8 cellular contexts compared by ENCODE assay signal in genomic region chr15:31459011-31459748, GRCh38.
DNase-seq lines count a peak whose midpoint lies in the region; ATAC-seq lines count a peak whose summit lies in the region.

No MANE protein-coding gene starts in this region.

- H3K36me3 Mint-ChIP-seq in activated CD8-positive, alpha-beta memory T cell treated with anti-CD3 and anti-CD28 coated beads, Interleukin-2, amount 10 ng/mL, durations not matched to agents 7 days and 5 days = peaks cover 4% of the 10 kb centered on the region

- H3K27me3 ChIP-seq in effector memory CD4-positive, alpha-beta T cell (replicated peaks; ENCODE audit: control insufficient read depth, insufficient read depth, low read length, poor library complexity, severe bottlenecking) = no peaks in the 10 kb centered on the region

- H3K4me3 Mint-ChIP-seq in activated CD8-positive, alpha-beta memory T cell treated with anti-CD3 and anti-CD28 coated beads, Interleukin-2, amount 10 ng/mL, durations not matched to agents 7 days and 5 days = no peak overlapping the region

- peak overlapping the region; percentile 55 for H3K27ac Mint-ChIP-seq in activated CD8-positive, alpha-beta memory T cell treated with anti-CD3 and anti-CD28 coated beads, Interleukin-2, amount 10 ng/mL, durations not matched to agents 7 days and 5 days

- no peaks in the 10 kb centered on the region for H3K9me3 ChIP-seq in effector memory CD4-positive, alpha-beta T cell (ENCODE audit: control insufficient read depth, low read length)

- peaks cover 5% of the 10 kb centered on the region for H3K9me3 Mint-ChIP-seq in activated CD8-positive, alpha-beta memory T cell treated with anti-CD3 and anti-CD28 coated beads, Interleukin-2, amount 10 ng/mL, durations not matched to agents 7 days and 5 days (ENCODE audit: low read depth)

- ATAC-seq in GM19351 (IDR thresholded peaks at IDR 0.05; ENCODE audit: unreplicated experiment) (peak; percentile 93), HG03064 (IDR thresholded peaks at IDR 0.05; ENCODE audit: low read depth, unreplicated experiment) (peak; percentile 80)
- ATAC-seq in activated CD8-positive, alpha-beta memory T cell treated with anti-CD3 and anti-CD28 coated beads, Interleukin-2, amount 10 ng/mL, durations not matched to agents 7 days and 5 days = peak; percentile 33

- no peak for DNase-seq in activated CD8-positive, alpha-beta memory T cell treated with anti-CD3 and anti-CD28 coated beads, Interleukin-2, amount 10 ng/mL, durations not matched to agents 7 days and 5 days
- DNase-seq in stimulated activated CD4-positive, alpha-beta T cell treated with anti-CD3 and anti-CD28 coated beads, Interleukin-2, amount 100 ng/mL, for 4 hours (ENCODE audit: low read depth) = peak; percentile 52
- DNase-seq in MV-4-11 (lab: John Stamatoyannopoulos, UW) = no peak
- no peak for DNase-seq in SHP77 (lab: John Stamatoyannopoulos, UW)
- DNase-seq in effector memory CD4-positive, alpha-beta T cell = no peak
- no peak for DNase-seq in CD1c-positive myeloid dendritic cell (ENCODE audit: extremely low spot score)

- no peak overlapping the region for H3K27ac ChIP-seq in effector memory CD4-positive, alpha-beta T cell (ENCODE audit: insufficient read depth, low read length, poor library complexity, severe bottlenecking)

- no peak overlapping the region for H3K4me3 ChIP-seq in effector memory CD4-positive, alpha-beta T cell (ENCODE audit: insufficient read depth, low read depth, low read length, poor library complexity, severe bottlenecking)

- peaks cover 8% of the 10 kb centered on the region for H3K4me1 ChIP-seq in effector memory CD4-positive, alpha-beta T cell (ENCODE audit: control insufficient read depth, insufficient read depth, low read length, poor library complexity, severe bottlenecking)

- CTCF ChIA-PET in activated CD8-positive, alpha-beta memory T cell treated with anti-CD3 and anti-CD28 coated beads, Interleukin-2, amount 10 ng/mL, durations not matched to agents 7 days and 5 days (lab: Charles Lee) = interaction anchor here (0.7 to 2.6 kb wide), 7 partner anchors 16 to 252 kb away, joined by 3 to 13 read pairs (median 5); no protein-coding TSS in a partner anchor

- H3K4me1 Mint-ChIP-seq in activated CD8-positive, alpha-beta memory T cell treated with anti-CD3 and anti-CD28 coated beads, Interleukin-2, amount 10 ng/mL, durations not matched to agents 7 days and 5 days = peaks cover 25% of the 10 kb centered on the region

- no peaks in the 10 kb centered on the region for H3K36me3 ChIP-seq in effector memory CD4-positive, alpha-beta T cell (ENCODE audit: control insufficient read depth, insufficient read depth, low read length)

- no peaks in the 10 kb centered on the region for H3K27me3 Mint-ChIP-seq in activated CD8-positive, alpha-beta memory T cell treated with anti-CD3 and anti-CD28 coated beads, Interleukin-2, amount 10 ng/mL, durations not matched to agents 7 days and 5 days

Comparison
In these comparisons a context has a peak if more than half of its experiments do, and no peak if none do; other contexts are left out.
1. ATAC-seq: peak in every context shown above with its lines; median percentile 93 in GM19351; 80 in HG03064; 33 in activated CD8-positive, alpha-beta memory T cell treated with anti-CD3 and anti-CD28 coated beads, Interleukin-2, amount 10 ng/mL, durations not matched to agents 7 days and 5 days.